Comparison of ENCODE assay signal across 8 cellular contexts in genomic region chr5:43602456-43602817, GRCh38. TPM values are rescaled to one million over a fixed set of nuclear protein-coding genes. Genes with fewer than 3 reads are reported as not detected.
DNase-seq lines count a peak whose midpoint lies in the region; ATAC-seq and TF ChIP-seq lines count a peak whose summit lies in the region.

No MANE protein-coding gene starts in this region.

- H3K4me3 ChIP-seq in MG63 (peak overlapping the region; percentile 65), SK-N-MC (peak overlapping the region; percentile 99), cardiac fibroblast (replicated peaks in 1 of 2; ENCODE audit: low read depth in 2 of 2, low read length in 2 of 2) (peak overlapping the region; percentile 75 to 86), smooth muscle cell (peak overlapping the region; percentile 81)

- peaks cover 17% of the 10 kb centered on the region for H3K4me1 ChIP-seq in smooth muscle cell (ENCODE audit: low read depth)

- H3K9me3 ChIP-seq in MG63 (peaks cover 15% of the 10 kb centered on the region), SK-N-MC (ENCODE audit: low read depth, low read length) (no peaks in the 10 kb centered on the region), smooth muscle cell (replicated peaks; ENCODE audit: low read depth) (no peaks in the 10 kb centered on the region)

- no peaks in the 10 kb centered on the region for H3K27me3 ChIP-seq in MG63
- no peaks in the 10 kb centered on the region for H3K27me3 ChIP-seq in smooth muscle cell (ENCODE audit: low read depth)

- in situ Hi-C loops in Caki2 (cut with HindIII; ENCODE audit: low pct_unique_long_range_greater_than_20kb, low sequenced_read_pairs), result no loop called here

- H3K27ac ChIP-seq in SK-N-MC (peak overlapping the region; percentile 51), smooth muscle cell (ENCODE audit: low read depth) (no peak overlapping the region)

- H2AFZ ChIP-seq in smooth muscle cell (ENCODE audit: low read depth), result peak overlapping the region; percentile 100

- TF ChIP-seq CTCF in cardiac fibroblast (IDR thresholded peaks at IDR 0.05; ENCODE audit: low read depth, low read length), result no peak
- TF ChIP-seq CTCF in smooth muscle cell (IDR thresholded peaks at IDR 0.05; ENCODE audit: borderline replicate concordance, insufficient read depth, poor library complexity, severe bottlenecking), result no peak

- H4K20me1 ChIP-seq in smooth muscle cell (ENCODE audit: low read depth), result no peaks in the 10 kb centered on the region

- WGBS in smooth muscle cell (ENCODE audit: low lambda C conversion rate), result 2% methylated on average over 9 of the region's 9 CpGs

- peaks cover 4% of the 10 kb centered on the region for H3K79me2 ChIP-seq in smooth muscle cell (ENCODE audit: low read depth)

- DNase-seq in Caki2 (ENCODE audit: low read depth) (peak; percentile 58), MG63 (peak; percentile 67), SK-N-MC (ENCODE audit: low read depth, low spot score) (no peak), cardiac fibroblast (ENCODE audit: low read depth in 2 of 2) (peak; percentile 51 to 59), iPS-NIHi7 (ENCODE audit: extremely low spot score) (peak; percentile 48), smooth muscle cell (lab: John Stamatoyannopoulos, UW; ENCODE audit: unreplicated experiment) (no peak), GM19238 (ENCODE audit: insufficient read length, low spot score) (no peak)

- peak overlapping the region; percentile 93 for H3K9ac ChIP-seq in SK-N-MC (ENCODE audit: insufficient read length)
- H3K9ac ChIP-seq in smooth muscle cell (ENCODE audit: low read depth), result peak overlapping the region; percentile 69

- no peaks in the 10 kb centered on the region for H3F3A ChIP-seq in smooth muscle cell (ENCODE audit: low read depth)

- ATAC-seq in GM21526 (IDR thresholded peaks at IDR 0.05; ENCODE audit: low FRiP score, unreplicated experiment), result peak; percentile 31

- H3K36me3 ChIP-seq in MG63 (peaks cover 27% of the 10 kb centered on the region), SK-N-MC (ENCODE audit: insufficient read depth, low read length) (peaks cover 18% of the 10 kb centered on the region), smooth muscle cell (ENCODE audit: low read depth) (no peaks in the 10 kb centered on the region)

- peak overlapping the region; percentile 96 for H3K4me2 ChIP-seq in smooth muscle cell

RNA-seq across cellular contexts. Expression of gene NNT, which starts 0.5 kb away (rescaled TPM):
- 32.5 and 86.3 TPM in 2 replicates for total RNA-seq in Caki2 (2014; rRNA removed; shearing (Covaris generic); ENCODE audit: low replicate concordance)
- total RNA-seq in MG63 (2014; rRNA removed; shearing (Covaris generic); ENCODE audit: low replicate concordance), result 39.0 and 88.6 TPM in 2 replicates
- 39.8 and 49.8 TPM in 2 replicates for total RNA-seq in smooth muscle cell
- 20.3 and 26.8 TPM in 2 replicates for polyA plus RNA-seq in smooth muscle cell

RNA-seq across cellular contexts. Expression of gene PAIP1, which starts 45.6 kb away (rescaled TPM):
- total RNA-seq in Caki2 (2014; rRNA removed; shearing (Covaris generic); ENCODE audit: low replicate concordance), result 87.2 and 87.5 TPM in 2 replicates
- total RNA-seq in MG63 (2014; rRNA removed; shearing (Covaris generic); ENCODE audit: low replicate concordance), result 175 and 176 TPM in 2 replicates
- total RNA-seq in smooth muscle cell, result 135 and 155 TPM in 2 replicates
- polyA plus RNA-seq in smooth muscle cell, result 133 and 137 TPM in 2 replicates

Comparison
In these comparisons a context has a peak if more than half of its experiments do, and no peak if none do; other contexts are left out.
1. DNase-seq: peak in Caki2 (single experiment), MG63 (single experiment), cardiac fibroblast (2 of 2) and iPS-NIHi7 (single experiment); none in SK-N-MC (single experiment), smooth muscle cell (single experiment) and GM19238 (single experiment).
2. Peak in every context shown above with its lines, with median percentiles within 50 percentile points of each other: H3K4me3 ChIP-seq.